29 cellular contexts compared by ENCODE assay signal in the genomic region with DNA sequence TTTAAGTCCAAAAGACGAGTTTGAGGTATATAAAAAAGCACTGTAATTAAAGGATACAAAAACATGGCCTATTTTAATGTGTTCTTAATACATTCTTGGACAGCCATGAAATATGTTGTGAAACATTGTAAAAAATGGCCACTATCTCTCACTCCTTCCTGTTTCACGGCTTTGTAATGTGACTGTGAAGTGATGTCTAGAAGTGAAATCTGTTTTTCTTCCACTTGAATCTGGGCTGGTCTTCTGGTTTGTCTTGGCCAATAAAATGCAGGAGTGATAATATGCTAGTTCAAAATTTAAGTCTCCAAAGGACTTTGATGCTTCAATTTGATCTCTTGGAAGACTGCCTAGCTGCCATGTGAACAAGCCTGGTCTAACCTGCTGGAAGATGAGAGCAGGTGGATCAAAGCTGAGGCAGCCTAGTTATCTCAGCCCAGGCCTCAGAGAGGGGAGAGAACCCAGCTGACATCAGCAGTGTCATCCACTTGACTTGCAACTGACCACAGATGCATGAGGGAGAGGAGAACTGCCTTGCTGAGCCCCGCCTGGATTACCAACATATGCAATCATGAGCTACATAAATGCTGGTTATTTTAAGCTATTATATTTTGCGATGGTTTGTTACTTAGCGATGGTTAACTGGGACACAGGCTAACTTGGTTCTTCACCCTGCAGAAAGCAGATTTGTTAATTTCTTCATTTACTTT.
DNase-seq lines count a peak whose midpoint lies in the region; ATAC-seq and TF ChIP-seq lines count a peak whose summit lies in the region.
"Had no signal": no experiment of that assay in that cellular context is flagged by ENCODE, and none has a peak within 500 bp of the region (broad histone marks: within the 10 kb centered on the region; RNA-seq: fewer than 3 reads in every experiment).

No MANE protein-coding gene starts in this region.

- no peak for ATAC-seq in HG03196 (IDR thresholded peaks at IDR 0.05; ENCODE audit: unreplicated experiment)
- ATAC-seq: naive thymus-derived CD8-positive, alpha-beta T cell; Right ventricle myocardium inferior; stimulated activated effector memory CD8-positive, alpha-beta T cell treated with anti-CD3 and anti-CD28 coated beads, Interleukin-12 subunit alpha, Interleukin-12 subunit beta, amount 100 ng/mL, for 72 hours; WTC11 had no signal

- H3K36me3 Mint-ChIP-seq in CD14-positive monocyte (no peaks in the 10 kb centered on the region), chondrocyte (ENCODE audit: low read depth) (peaks cover 17% of the 10 kb centered on the region), HFFc6 (ENCODE audit: low read depth) (peaks cover 10% of the 10 kb centered on the region; the same call in 1 of the 2 replicates)
- H3K36me3 Mint-ChIP-seq: naive thymus-derived CD8-positive, alpha-beta T cell; stimulated activated effector memory CD8-positive, alpha-beta T cell treated with anti-CD3 and anti-CD28 coated beads, Interleukin-12 subunit alpha, Interleukin-12 subunit beta, amount 100 ng/mL, for 72 hours; WTC11 had no signal

- no peaks in the 10 kb centered on the region for H3K27me3 ChIP-seq in liver (ENCODE audit: control insufficient read depth in 4 of 4, insufficient read depth in 4 of 4, low read length in 3 of 4)
- H3K27me3 ChIP-seq: BLaER1 treated with 17β-estradiol and CSF1 and Interleukin-3, amounts not matched to agents 10 nM and 100 nM; uterus had no signal

- no peak overlapping the region for H3K9ac ChIP-seq in liver (ENCODE audit: low read depth in 1 of 2, low read length in 2 of 2)
- H3K9ac ChIP-seq: BLaER1 treated with 17β-estradiol and CSF1 and Interleukin-3, amounts not matched to agents 10 nM and 100 nM had no signal

- H3K4me1 Mint-ChIP-seq in CD14-positive monocyte (peaks cover 50% of the 10 kb centered on the region), chondrocyte (ENCODE audit: low read depth) (peaks cover 48% of the 10 kb centered on the region), HFFc6 (ENCODE audit: low read depth) (peaks cover 16% of the 10 kb centered on the region)
- H3K4me1 Mint-ChIP-seq: stimulated activated effector memory CD8-positive, alpha-beta T cell treated with anti-CD3 and anti-CD28 coated beads, Interleukin-12 subunit alpha, Interleukin-12 subunit beta, amount 100 ng/mL, for 72 hours had no signal

- TF ChIP-seq RAD21 in liver (IDR thresholded peaks at IDR 0.05) = no peak

- H3K4me3 ChIP-seq in NB4 (ENCODE audit: low read depth, low read length) (no peak overlapping the region), liver (ENCODE audit: low read depth in 1 of 3, low read length in 3 of 3) (no peak overlapping the region)
- H3K4me3 ChIP-seq: BLaER1 treated with 17β-estradiol and CSF1 and Interleukin-3, amounts not matched to agents 10 nM and 100 nM; cardiac muscle cell; uterus had no signal

- H3K27ac Mint-ChIP-seq in CD14-positive monocyte (peak overlapping the region; percentile 87 to 96 (median 94)), chondrocyte (ENCODE audit: unreplicated experiment) (peak overlapping the region; percentile 84), HFFc6 (no peak overlapping the region)
- H3K27ac Mint-ChIP-seq: activated T-helper 1 cell treated with anti-CD3 and anti-CD28 coated beads, Interleukin-12 subunit alpha, Interleukin-12 subunit beta, Interleukin-2, Interleukin-4 antibody, amounts not matched to agents 30 ng/mL and 10 ng/mL and 1 ng/mL, durations not matched to agents 14 hours and 24 hours and 36 hours; naive thymus-derived CD8-positive, alpha-beta T cell; stimulated activated effector memory CD8-positive, alpha-beta T cell treated with anti-CD3 and anti-CD28 coated beads, Interleukin-12 subunit alpha, Interleukin-12 subunit beta, amount 100 ng/mL, for 72 hours; WTC11 had no signal

- TF ChIP-seq POLR2A in NB4 (IDR thresholded peaks at IDR 0.05; ENCODE audit: extremely low read depth, insufficient read length) = no peak

- WGBS in liver = 84% methylated on average over 5 of the region's 5 CpGs

- H3K4me1 ChIP-seq in liver (ENCODE audit: control insufficient read depth in 4 of 4, insufficient read depth in 4 of 4, low read length in 3 of 4) = no peaks in the 10 kb centered on the region
- H3K4me1 ChIP-seq: uterus had no signal

- H3K36me3 ChIP-seq in liver (ENCODE audit: control insufficient read depth in 4 of 4, insufficient read depth in 3 of 4, low read depth in 1 of 4, low read length in 3 of 4) = no peaks in the 10 kb centered on the region
- H3K36me3 ChIP-seq: BLaER1 treated with 17β-estradiol and CSF1 and Interleukin-3, amounts not matched to agents 10 nM and 100 nM; cardiac muscle cell; uterus had no signal

- H3K9me3 Mint-ChIP-seq in CD14-positive monocyte (peaks cover 0 to 4% (median 3%) of the 10 kb centered on the region in 7 donors), chondrocyte (ENCODE audit: low read depth) (peaks cover 10% of the 10 kb centered on the region), HFFc6 (no peaks in the 10 kb centered on the region)
- H3K9me3 Mint-ChIP-seq: activated T-helper 1 cell treated with anti-CD3 and anti-CD28 coated beads, Interleukin-12 subunit alpha, Interleukin-12 subunit beta, Interleukin-2, Interleukin-4 antibody, amounts not matched to agents 30 ng/mL and 10 ng/mL and 1 ng/mL, durations not matched to agents 14 hours and 24 hours and 36 hours; naive thymus-derived CD8-positive, alpha-beta T cell; stimulated activated effector memory CD8-positive, alpha-beta T cell treated with anti-CD3 and anti-CD28 coated beads, Interleukin-12 subunit alpha, Interleukin-12 subunit beta, amount 100 ng/mL, for 72 hours had no signal

- H3K27me3 Mint-ChIP-seq in CD14-positive monocyte (ENCODE audit: low read depth in 3 of 3) = peaks cover 3 to 4% (median 3%) of the 10 kb centered on the region in 3 donors
- H3K27me3 Mint-ChIP-seq in chondrocyte (ENCODE audit: low read depth) = no peaks in the 10 kb centered on the region
- no peaks in the 10 kb centered on the region; the same call in 1 of the 2 replicates for H3K27me3 Mint-ChIP-seq in HFFc6 (ENCODE audit: insufficient read depth)
- H3K27me3 Mint-ChIP-seq: naive thymus-derived CD8-positive, alpha-beta T cell had no signal

- no peak overlapping the region for H3K27ac ChIP-seq in liver (ENCODE audit: low read depth in 1 of 2, low read length in 2 of 2)
- H3K27ac ChIP-seq: BLaER1 treated with 17β-estradiol and CSF1 and Interleukin-3, amounts not matched to agents 10 nM and 100 nM; cardiac muscle cell; uterus had no signal

- no peaks in the 10 kb centered on the region for H3K9me3 ChIP-seq in liver (ENCODE audit: control insufficient read depth in 4 of 4, low read length in 3 of 4)
- H3K9me3 ChIP-seq: uterus had no signal

- TF ChIP-seq CTCF in CD14-positive monocyte (IDR thresholded peaks at IDR 0.05) (no peak), NB4 (IDR thresholded peaks at IDR 0.05; ENCODE audit: low read depth, low read length) (no peak), chondrocyte (IDR thresholded peaks at IDR 0.05) (no peak), liver (IDR thresholded peaks at IDR 0.05; ENCODE audit: low read depth, low read length, missing input control) (no peak), HFFc6 (IDR thresholded peaks at IDR 0.05) (no peak)

- intact Hi-C loops in CD14-positive monocyte (cut with micrococcal nuclease) = loop anchor here (5.0 to 10.0 kb wide), 2 partner anchors 38 to 75 kb away; no protein-coding TSS in a partner anchor

- no peak for DNase-seq in CD14-positive monocyte (ENCODE audit: low spot score)
- DNase-seq in NB4 (ENCODE audit: low read depth) = peak; percentile 1
- DNase-seq in chondrocyte (ENCODE audit: low spot score) = no peak
- no peak for DNase-seq in activated gamma-delta T cell treated with Interleukin-2 at 50 U/mL for 16 hours
- DNase-seq in activated CD4-positive, alpha-beta T cell treated with anti-CD3 and anti-CD28 coated beads for 1 hour = no peak
- no peak for DNase-seq in HFFc6
- DNase-seq: activated naive CD4-positive, alpha-beta T cell treated with anti-CD3 and anti-CD28 coated beads, Interleukin-2, amount 50 U/mL, for 16 hours; aorta; Calu3; dermis blood vessel endothelial cell; kidney glomerular epithelial cell; mesendoderm; naive thymus-derived CD8-positive, alpha-beta T cell; NCI-H1694; NCI-H2171 treated with DMSO at 0.1 percent for 48 hours; NCI-H526 treated with DMSO at 0.1 percent for 48 hours; occipital lobe; OCI-M1; SW 1271; T1000; uterus had no signal

- H3K4me3 Mint-ChIP-seq in CD14-positive monocyte = peak overlapping the region in 1 of 2 donors; percentile 62
- H3K4me3 Mint-ChIP-seq in chondrocyte (ENCODE audit: unreplicated experiment) = no peak overlapping the region
- H3K4me3 Mint-ChIP-seq in HFFc6 = no peak overlapping the region
- H3K4me3 Mint-ChIP-seq: activated T-helper 1 cell treated with anti-CD3 and anti-CD28 coated beads, Interleukin-12 subunit alpha, Interleukin-12 subunit beta, Interleukin-2, Interleukin-4 antibody, amounts not matched to agents 30 ng/mL and 10 ng/mL and 1 ng/mL, durations not matched to agents 14 hours and 24 hours and 36 hours; naive thymus-derived CD8-positive, alpha-beta T cell; stimulated activated effector memory CD8-positive, alpha-beta T cell treated with anti-CD3 and anti-CD28 coated beads, Interleukin-12 subunit alpha, Interleukin-12 subunit beta, amount 100 ng/mL, for 72 hours; WTC11 had no signal

TF ChIP-seq in liver, 16 proteins besides CTCF, POLR2A, EP300 and RAD21 (continues in another document):
- TF ChIP-seq, protein P1, sequence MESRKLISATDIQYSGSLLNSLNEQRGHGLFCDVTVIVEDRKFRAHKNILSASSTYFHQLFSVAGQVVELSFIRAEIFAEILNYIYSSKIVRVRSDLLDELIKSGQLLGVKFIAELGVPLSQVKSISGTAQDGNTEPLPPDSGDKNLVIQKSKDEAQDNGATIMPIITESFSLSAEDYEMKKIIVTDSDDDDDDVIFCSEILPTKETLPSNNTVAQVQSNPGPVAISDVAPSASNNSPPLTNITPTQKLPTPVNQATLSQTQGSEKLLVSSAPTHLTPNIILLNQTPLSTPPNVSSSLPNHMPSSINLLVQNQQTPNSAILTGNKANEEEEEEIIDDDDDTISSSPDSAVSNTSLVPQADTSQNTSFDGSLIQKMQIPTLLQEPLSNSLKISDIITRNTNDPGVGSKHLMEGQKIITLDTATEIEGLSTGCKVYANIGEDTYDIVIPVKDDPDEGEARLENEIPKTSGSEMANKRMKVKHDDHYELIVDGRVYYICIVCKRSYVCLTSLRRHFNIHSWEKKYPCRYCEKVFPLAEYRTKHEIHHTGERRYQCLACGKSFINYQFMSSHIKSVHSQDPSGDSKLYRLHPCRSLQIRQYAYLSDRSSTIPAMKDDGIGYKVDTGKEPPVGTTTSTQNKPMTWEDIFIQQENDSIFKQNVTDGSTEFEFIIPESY (IDR thresholded peaks at IDR 0.05) = no peak
- TF ChIP-seq HNF4A (conservative IDR thresholded peaks at IDR 0.05) (no peak), YY1 (IDR thresholded peaks at IDR 0.05) (peak; percentile 28)
